ENCODE assay signal across 9 cellular contexts in the genomic region with DNA sequence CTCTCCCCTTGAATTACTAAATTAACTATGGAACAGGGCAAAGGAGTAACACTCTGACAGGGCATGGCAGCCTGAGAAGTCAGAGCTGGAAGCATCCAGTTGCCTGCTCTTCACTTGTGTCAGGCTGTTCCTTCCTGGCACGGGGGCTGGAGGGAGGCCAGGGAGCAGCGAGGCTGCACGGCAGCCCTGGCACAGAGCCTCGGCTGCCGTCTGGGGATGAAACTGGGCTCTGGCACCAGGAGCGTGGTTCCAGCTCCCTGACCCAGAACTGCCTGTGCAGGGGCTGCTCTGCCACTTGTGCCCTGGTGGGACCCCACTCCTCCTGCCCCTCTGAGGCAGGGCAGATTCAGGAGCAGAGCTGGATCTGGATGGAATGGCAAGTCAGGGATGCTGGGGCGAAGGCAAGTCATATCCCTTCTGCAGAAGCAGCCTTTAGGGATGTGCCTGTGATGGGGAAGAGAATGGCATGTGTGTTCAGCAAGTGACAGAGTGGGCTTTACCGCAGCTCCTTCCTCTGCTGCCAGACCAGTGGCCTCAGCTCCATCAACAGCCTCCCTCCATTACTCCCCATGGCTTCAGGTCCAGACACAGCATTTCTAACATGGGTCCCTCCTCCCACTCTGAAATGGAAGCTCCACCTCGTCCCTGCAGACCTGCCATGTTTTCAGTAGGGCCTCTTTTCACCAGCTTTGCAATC. TPM values are rescaled to one million over a fixed set of nuclear protein-coding genes. Genes with fewer than 3 reads are reported as not detected.
DNase-seq lines count a peak whose midpoint lies in the region; ATAC-seq and TF ChIP-seq lines count a peak whose summit lies in the region.
"Had no signal": no experiment of that assay in that cellular context is flagged by ENCODE, and none has a peak within 500 bp of the region (broad histone marks: within the 10 kb centered on the region; RNA-seq: fewer than 3 reads in every experiment).

No MANE protein-coding gene starts in this region.

- no peak for TF ChIP-seq CTCF in lower lobe of right lung (IDR thresholded peaks at IDR 0.05)

- DNase-seq in NCI-H2171 treated with DMSO at 0.1 percent for 48 hours (lab: John Stamatoyannopoulos, UW) (peak; percentile 47), NCI-H2171 (lab: John Stamatoyannopoulos, UW) (no peak), cerebellar cortex (ENCODE audit: low spot score) (peak; percentile 84), lower lobe of right lung (peak; percentile 52), ureter (ENCODE audit: low spot score) (peak; percentile 72)
- no peak for DNase-seq in stimulated activated naive CD8-positive, alpha-beta T cell treated with anti-CD3 and anti-CD28 coated beads, Interleukin-15, Interleukin-2, amounts not matched to agents 100 U/mL and 50 U/mL, for 24 hours
- DNase-seq: activated naive CD4-positive, alpha-beta T cell treated with Interleukin-2 at 50 U/mL for 16 hours had no signal

- H3K9me3 ChIP-seq in lower lobe of right lung: no peaks in the 10 kb centered on the region

- intact Hi-C loops in lower lobe of right lung (cut with DNase I): no loop called here

- H3K27me3 ChIP-seq in lower lobe of right lung (ENCODE audit: low read depth): no peaks in the 10 kb centered on the region

- ATAC-seq in lower lobe of right lung: peak; percentile 54 to 55
- ATAC-seq in stimulated activated naive CD8-positive, alpha-beta T cell treated with anti-CD3 and anti-CD28 coated beads, Interleukin-15, Interleukin-2, amounts not matched to agents 100 U/mL and 50 U/mL, for 24 hours: no peak
- no peak for ATAC-seq in HG03095 (IDR thresholded peaks at IDR 0.05; ENCODE audit: unreplicated experiment)
- no peak for ATAC-seq in HG03139 (IDR thresholded peaks at IDR 0.05; ENCODE audit: unreplicated experiment)

- H3K36me3 ChIP-seq in lower lobe of right lung: no peaks in the 10 kb centered on the region

- H3K4me3 ChIP-seq in lower lobe of right lung: no peak overlapping the region

- H3K4me1 ChIP-seq in lower lobe of right lung: peaks cover 20% of the 10 kb centered on the region

- peak overlapping the region; percentile 48 for H3K27ac ChIP-seq in lower lobe of right lung

RNA-seq across cellular contexts. Expression of a gene that starts 42.1 kb away (rescaled TPM):
- total RNA-seq in lower lobe of right lung: 5.3 TPM
- total RNA-seq in ureter: 10.1 TPM

Comparison
In these comparisons a context has a peak if more than half of its experiments do, and no peak if none do; other contexts are left out.
1. DNase-seq: peak in NCI-H2171 treated with DMSO at 0.1 percent for 48 hours (single experiment), cerebellar cortex (single experiment), lower lobe of right lung (single experiment) and ureter (single experiment); none in NCI-H2171 (single experiment) and stimulated activated naive CD8-positive, alpha-beta T cell treated with anti-CD3 and anti-CD28 coated beads, Interleukin-15, Interleukin-2, amounts not matched to agents 100 U/mL and 50 U/mL, for 24 hours (single experiment).
2. ATAC-seq: peak in lower lobe of right lung (2 of 2); none in stimulated activated naive CD8-positive, alpha-beta T cell treated with anti-CD3 and anti-CD28 coated beads, Interleukin-15, Interleukin-2, amounts not matched to agents 100 U/mL and 50 U/mL, for 24 hours (single experiment), HG03095 (single experiment) and HG03139 (single experiment).